25 cellular contexts compared by ENCODE assay signal in genomic region chr16:67468731-67469130, GRCh38. TPM values are rescaled to one million over a fixed set of nuclear protein-coding genes. Genes with fewer than 3 reads are reported as not detected.
"Had no signal": no experiment of that assay in that cellular context is flagged by ENCODE, and none has a peak within 500 bp of the region (broad histone marks: within the 10 kb centered on the region; RNA-seq: fewer than 3 reads in every experiment).

No MANE protein-coding gene starts in this region.

- H3K36me3 Mint-ChIP-seq: activated naive CD8-positive, alpha-beta T cell treated with anti-CD3 and anti-CD28 coated beads, Interleukin-2, amount 10 ng/mL, durations not matched to agents 7 days and 5 days had no signal

- H3K27ac ChIP-seq: gastroesophageal sphincter, heart left ventricle, thyroid gland had no signal

- H3K27ac Mint-ChIP-seq: activated CD8-positive, alpha-beta T cell treated with anti-CD3 and anti-CD28 coated beads for 36 hours; activated T-helper 2 cell treated with anti-CD3 and anti-CD28 coated beads, Interferon-gamma antibody, Interleukin-2, Interleukin-4, amounts not matched to agents 10 μg/mL and 5 μg/mL and 100 μg/mL, durations not matched to agents 14 hours and 24 hours and 36 hours; endodermal cell; nephron had no signal

- H3K36me3 ChIP-seq: gastroesophageal sphincter, heart left ventricle, thyroid gland had no signal

- H3K4me3 ChIP-seq: gastroesophageal sphincter, heart left ventricle, lung, spleen, thyroid gland had no signal

- FAIRE-seq: colon had no signal

- H3K9me3 ChIP-seq: gastroesophageal sphincter, heart left ventricle, spleen, thyroid gland had no signal

- DNase-seq: activated CD4-positive, alpha-beta T cell treated with anti-CD3 and anti-CD28 coated beads for 48 hours; activated CD4-positive, CD25-positive, alpha-beta regulatory T cell; activated CD8-positive, alpha-beta T cell treated with anti-CD3 and anti-CD28 coated beads for 36 hours; activated naive CD4-positive, alpha-beta T cell treated with Interleukin-2 at 50 U/mL for 16 hours; activated naive CD8-positive, alpha-beta T cell treated with anti-CD3 and anti-CD28 coated beads, Interleukin-2, amount 10 ng/mL, durations not matched to agents 7 days and 5 days; activated T-cell treated with anti-CD3 and anti-CD28 coated beads, Interleukin-2, amount 50 U/mL, for 1 hour; amygdala; central memory CD4-positive, alpha-beta T cell; endodermal cell; erythroblast; heart left ventricle; midbrain; nucleus accumbens; spleen; stimulated activated CD4-positive, alpha-beta T cell treated with anti-CD3 and anti-CD28 coated beads, Interleukin-4, amount 100 ng/mL, for 4 hours; stimulated activated naive CD4-positive, alpha-beta T cell; thyroid gland had no signal

- ATAC-seq: activated CD8-positive, alpha-beta T cell treated with anti-CD3 and anti-CD28 coated beads for 36 hours; gastroesophageal sphincter; heart left ventricle had no signal

- H3K9me3 Mint-ChIP-seq: activated CD8-positive, alpha-beta T cell treated with anti-CD3 and anti-CD28 coated beads for 36 hours; activated naive CD8-positive, alpha-beta T cell treated with anti-CD3 and anti-CD28 coated beads, Interleukin-2, amount 10 ng/mL, durations not matched to agents 7 days and 5 days; activated T-helper 2 cell treated with anti-CD3 and anti-CD28 coated beads, Interferon-gamma antibody, Interleukin-2, Interleukin-4, amounts not matched to agents 10 μg/mL and 5 μg/mL and 100 μg/mL, durations not matched to agents 14 hours and 24 hours and 36 hours; endodermal cell; nephron had no signal

- H3K27me3 ChIP-seq: gastroesophageal sphincter, heart left ventricle, spleen, thyroid gland had no signal

- H3K4me1 Mint-ChIP-seq: endodermal cell had no signal

- H3K27me3 Mint-ChIP-seq: activated CD8-positive, alpha-beta T cell treated with anti-CD3 and anti-CD28 coated beads for 36 hours; activated naive CD8-positive, alpha-beta T cell treated with anti-CD3 and anti-CD28 coated beads, Interleukin-2, amount 10 ng/mL, durations not matched to agents 7 days and 5 days had no signal

- H3K4me3 Mint-ChIP-seq: activated CD8-positive, alpha-beta T cell treated with anti-CD3 and anti-CD28 coated beads for 36 hours; activated naive CD8-positive, alpha-beta T cell treated with anti-CD3 and anti-CD28 coated beads, Interleukin-2, amount 10 ng/mL, durations not matched to agents 7 days and 5 days; endodermal cell; nephron had no signal

RNA-seq across cellular contexts. Expression of gene AGRP, which starts 14.6 kb away (rescaled TPM):
- total RNA-seq: activated CD8-positive, alpha-beta T cell treated with anti-CD3 and anti-CD28 coated beads for 36 hours; activated naive CD8-positive, alpha-beta T cell treated with anti-CD3 and anti-CD28 coated beads, Interleukin-2, amount 10 ng/mL, durations not matched to agents 7 days and 5 days; activated T-helper 2 cell treated with anti-CD3 and anti-CD28 coated beads, Interferon-gamma antibody, Interleukin-2, Interleukin-4, amounts not matched to agents 10 μg/mL and 5 μg/mL and 100 μg/mL, durations not matched to agents 14 hours and 24 hours and 36 hours; endodermal cell; gastroesophageal sphincter; heart left ventricle; renal cortical epithelial cell; subcutaneous adipose tissue; thyroid gland; ureter had no signal
- polyA plus RNA-seq: heart left ventricle had no signal

RNA-seq across cellular contexts. Expression of gene HSD11B2, which starts 37.8 kb away (rescaled TPM):
- total RNA-seq: activated naive CD8-positive, alpha-beta T cell treated with anti-CD3 and anti-CD28 coated beads, Interleukin-2, amount 10 ng/mL, durations not matched to agents 7 days and 5 days had no signal
